15 cellular contexts compared by ENCODE assay signal in the genomic region with DNA sequence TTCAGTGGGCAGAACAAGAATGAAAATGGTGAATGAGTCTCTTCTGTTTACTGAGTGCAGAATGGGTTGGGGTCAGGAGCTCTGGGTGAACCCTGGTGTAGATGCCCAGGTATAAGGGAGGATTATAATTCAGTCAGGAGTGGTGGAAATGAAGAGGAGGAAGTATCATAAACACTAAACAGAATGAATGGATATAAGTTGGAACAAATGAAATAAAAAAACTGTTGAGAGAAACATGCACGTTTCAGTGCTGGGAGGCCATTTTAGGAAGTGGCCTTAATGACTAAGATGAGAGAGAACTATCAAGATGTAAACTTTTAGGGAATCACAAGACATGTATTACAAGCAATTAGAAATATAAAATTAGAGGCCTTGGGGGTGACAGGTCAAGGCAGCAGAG. TPM values are rescaled to one million over a fixed set of nuclear protein-coding genes. Genes with fewer than 3 reads are reported as not detected.
A peak's percentile ranks its signal among the peaks of the same experiment; 100 is the strongest.
DNase-seq lines count a peak whose midpoint lies in the region; ATAC-seq and TF ChIP-seq lines count a peak whose summit lies in the region.
"Had no signal": no experiment of that assay in that cellular context is flagged by ENCODE, and none has a peak within 500 bp of the region (broad histone marks: within the 10 kb centered on the region; RNA-seq: fewer than 3 reads in every experiment).

No MANE protein-coding gene starts in this region.

- no peaks in the 10 kb centered on the region for H3K9me3 ChIP-seq in CD4-positive, CD25-positive, alpha-beta regulatory T cell (ENCODE audit: control insufficient read depth in 2 of 2, low read length in 2 of 2)
- H3K9me3 ChIP-seq in gastrocnemius medialis: no peaks in the 10 kb centered on the region
- H3K9me3 ChIP-seq: MG63, stomach had no signal

- TF ChIP-seq CTCF in nephron progenitor cell (IDR thresholded peaks at IDR 0.05) (no peak), gastrocnemius medialis (IDR thresholded peaks at IDR 0.05 in 4 of 5, conservative IDR thresholded peaks at IDR 0.05 in 1 of 5) (no peak)

- peaks cover 19 to 28% (median 20%) of the 10 kb centered on the region in 4 donors for H3K4me1 Mint-ChIP-seq in CD4-positive, CD25-positive, alpha-beta regulatory T cell
- H3K4me1 Mint-ChIP-seq in activated naive CD8-positive, alpha-beta T cell treated with anti-CD3 and anti-CD28 coated beads, Interleukin-2, amount 50 U/mL, for 24 hours: peaks cover 18% of the 10 kb centered on the region
- peaks cover 13% of the 10 kb centered on the region for H3K4me1 Mint-ChIP-seq in nephron progenitor cell

- no peaks in the 10 kb centered on the region for H3K9me3 Mint-ChIP-seq in CD4-positive, CD25-positive, alpha-beta regulatory T cell
- H3K9me3 Mint-ChIP-seq in activated naive CD8-positive, alpha-beta T cell treated with anti-CD3 and anti-CD28 coated beads, Interleukin-2, amount 50 U/mL, for 24 hours: no peaks in the 10 kb centered on the region
- H3K9me3 Mint-ChIP-seq in nephron progenitor cell: no peaks in the 10 kb centered on the region

- H3K36me3 Mint-ChIP-seq in CD4-positive, CD25-positive, alpha-beta regulatory T cell: peaks cover 3% of the 10 kb centered on the region
- peaks cover 2% of the 10 kb centered on the region for H3K36me3 Mint-ChIP-seq in activated naive CD8-positive, alpha-beta T cell treated with anti-CD3 and anti-CD28 coated beads, Interleukin-2, amount 50 U/mL, for 24 hours (ENCODE audit: low read depth)
- no peaks in the 10 kb centered on the region for H3K36me3 Mint-ChIP-seq in nephron progenitor cell (ENCODE audit: low read depth)

- H3K27ac ChIP-seq in CD4-positive, CD25-positive, alpha-beta regulatory T cell (ENCODE audit: insufficient read depth, low read length, poor library complexity, severe bottlenecking): no peak overlapping the region
- no peak overlapping the region for H3K27ac ChIP-seq in gastrocnemius medialis
- H3K27ac ChIP-seq: stomach had no signal

- no peaks in the 10 kb centered on the region for H3K27me3 Mint-ChIP-seq in CD4-positive, CD25-positive, alpha-beta regulatory T cell
- H3K27me3 Mint-ChIP-seq in activated naive CD8-positive, alpha-beta T cell treated with anti-CD3 and anti-CD28 coated beads, Interleukin-2, amount 50 U/mL, for 24 hours: no peaks in the 10 kb centered on the region
- H3K27me3 Mint-ChIP-seq in nephron progenitor cell (ENCODE audit: low read depth, poor library complexity): no peaks in the 10 kb centered on the region

- H3K4me3 Mint-ChIP-seq in CD4-positive, CD25-positive, alpha-beta regulatory T cell: no peak overlapping the region
- no peak overlapping the region for H3K4me3 Mint-ChIP-seq in activated naive CD8-positive, alpha-beta T cell treated with anti-CD3 and anti-CD28 coated beads, Interleukin-2, amount 50 U/mL, for 24 hours
- no peak overlapping the region for H3K4me3 Mint-ChIP-seq in nephron progenitor cell

- no peak for ATAC-seq in CD4-positive, CD25-positive, alpha-beta regulatory T cell (ENCODE audit: low read depth in 2 of 2)
- ATAC-seq in HG02938 (IDR thresholded peaks at IDR 0.05; ENCODE audit: unreplicated experiment) (peak; percentile 8), HG02981 (IDR thresholded peaks at IDR 0.05; ENCODE audit: unreplicated experiment) (no peak), gastrocnemius medialis (no peak)
- no peak for ATAC-seq in activated naive CD8-positive, alpha-beta T cell treated with anti-CD3 and anti-CD28 coated beads, Interleukin-2, amount 50 U/mL, for 24 hours
- ATAC-seq: foreskin keratinocyte had no signal

- no peak for TF ChIP-seq POLR2A in gastrocnemius medialis (IDR thresholded peaks at IDR 0.05)

- no peak overlapping the region for H3K4me3 ChIP-seq in CD4-positive, CD25-positive, alpha-beta regulatory T cell (ENCODE audit: low read depth, low read length)
- H3K4me3 ChIP-seq in gastrocnemius medialis: no peak overlapping the region
- H3K4me3 ChIP-seq: MG63, stomach had no signal

- no peaks in the 10 kb centered on the region for H3K36me3 ChIP-seq in CD4-positive, CD25-positive, alpha-beta regulatory T cell (ENCODE audit: control insufficient read depth, insufficient read depth, low read length)
- no peaks in the 10 kb centered on the region for H3K36me3 ChIP-seq in gastrocnemius medialis
- H3K36me3 ChIP-seq: stomach had no signal

- DNase-seq in CD4-positive, CD25-positive, alpha-beta regulatory T cell: no peak
- DNase-seq in activated naive CD8-positive, alpha-beta T cell treated with anti-CD3 and anti-CD28 coated beads, Interleukin-2, amount 50 U/mL, for 24 hours: no peak
- DNase-seq in nephron progenitor cell (no peak), gastrocnemius medialis (no peak)
- no peak for DNase-seq in stimulated activated CD4-positive, alpha-beta T cell treated with anti-CD3 and anti-CD28 coated beads, Interleukin-15, amount 100 ng/mL, for 24 hours
- DNase-seq: aorta; C1 segment of cervical spinal cord; effector CD4-positive, alpha-beta T cell; foreskin keratinocyte; GDM1; stimulated activated CD4-positive, alpha-beta T cell treated with anti-CD3 and anti-CD28 coated beads, Interleukin-4, amount 100 ng/mL, for 4 hours; stomach had no signal

- in situ Hi-C loops in gastrocnemius medialis (cut with MboI; ENCODE audit: low sequenced_read_pairs in 4 of 4): no loop called here

- intact Hi-C loops in gastrocnemius medialis (cut with DNase I; ENCODE audit: low total_unique reads): no loop called here

- H3K4me1 ChIP-seq in CD4-positive, CD25-positive, alpha-beta regulatory T cell (ENCODE audit: control insufficient read depth, insufficient read depth, low read length, poor library complexity, severe bottlenecking): no peaks in the 10 kb centered on the region
- H3K4me1 ChIP-seq in gastrocnemius medialis: no peaks in the 10 kb centered on the region

- H3K27me3 ChIP-seq in CD4-positive, CD25-positive, alpha-beta regulatory T cell (ENCODE audit: control insufficient read depth, insufficient read depth, low read length): no peaks in the 10 kb centered on the region
- H3K27me3 ChIP-seq in gastrocnemius medialis: no peaks in the 10 kb centered on the region
- H3K27me3 ChIP-seq: foreskin keratinocyte, MG63, stomach had no signal

- H3K27ac Mint-ChIP-seq in CD4-positive, CD25-positive, alpha-beta regulatory T cell: peak overlapping the region in 2 of 3 donors; percentile 0 to 48
- peak overlapping the region; percentile 2 for H3K27ac Mint-ChIP-seq in activated naive CD8-positive, alpha-beta T cell treated with anti-CD3 and anti-CD28 coated beads, Interleukin-2, amount 50 U/mL, for 24 hours
- H3K27ac Mint-ChIP-seq in nephron progenitor cell: peak overlapping the region; percentile 91

RNA-seq across cellular contexts. Expression of gene LEKR1, which starts 32.8 kb away (rescaled TPM):
- total RNA-seq in CD4-positive, CD25-positive, alpha-beta regulatory T cell: 0.99 TPM
- 1 to 10 TPM in 2 of 4 donors, under 1 TPM in 2; 0.44 to 2.4 (median 1.3) TPM for polyA plus RNA-seq in CD4-positive, CD25-positive, alpha-beta regulatory T cell
- under 1 TPM in 2 of 4 donors, not detected in 2; 0.20 to 0.56 TPM for total RNA-seq in gastrocnemius medialis
- polyA plus RNA-seq: aorta had no signal

Comparison
In these comparisons a context has a peak if more than half of its experiments do, and no peak if none do; other contexts are left out.
1. H3K27ac Mint-ChIP-seq: peak in every context shown above with its lines; median percentile 91 in nephron progenitor cell; 24 in CD4-positive, CD25-positive, alpha-beta regulatory T cell; 2 in activated naive CD8-positive, alpha-beta T cell treated with anti-CD3 and anti-CD28 coated beads, Interleukin-2, amount 50 U/mL, for 24 hours.